In the genomic region with DNA sequence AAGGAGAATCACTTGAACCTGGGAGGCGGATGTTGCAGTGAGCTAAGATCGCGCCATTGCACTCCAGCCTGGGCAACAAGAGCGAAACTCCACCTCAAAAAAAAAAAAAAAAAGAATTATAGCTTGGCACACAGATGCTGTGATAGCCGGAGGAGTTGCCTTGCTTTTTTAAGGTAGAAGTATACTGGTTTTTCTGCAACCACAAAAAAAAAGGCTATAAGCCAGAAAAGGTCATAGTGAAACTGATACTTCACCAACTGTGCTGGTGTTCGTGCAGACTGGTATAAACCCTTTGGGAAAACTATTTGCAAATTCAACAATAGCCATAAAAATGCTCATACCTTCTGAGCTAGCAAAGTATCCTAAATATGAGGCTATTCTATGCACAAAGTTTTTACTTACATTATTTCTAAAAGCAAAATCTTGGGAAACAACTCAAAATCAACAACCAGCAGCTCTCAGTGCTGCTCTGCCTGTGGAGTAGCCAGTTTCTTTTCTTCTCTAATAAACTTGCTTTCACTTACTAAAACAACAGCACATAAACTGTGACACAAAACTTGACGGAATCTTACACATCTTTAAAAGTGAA, we compare ENCODE assay signal across 8 cellular contexts. TPM values are rescaled to one million over a fixed set of nuclear protein-coding genes. Genes with fewer than 3 reads are reported as not detected.
DNase-seq lines count a peak whose midpoint lies in the region; ATAC-seq and TF ChIP-seq lines count a peak whose summit lies in the region.

No MANE protein-coding gene starts in this region.

- H3K79me2 ChIP-seq in mammary epithelial cell (ENCODE audit: insufficient read depth, low read length): peaks cover 90% of the 10 kb centered on the region

- no peaks in the 10 kb centered on the region for H4K20me1 ChIP-seq in mammary epithelial cell (ENCODE audit: insufficient read depth, low read length)

- intact Hi-C loops in mammary epithelial cell (cut with micrococcal nuclease): no loop called here
- intact Hi-C loops in breast epithelium (cut with DNase I; ENCODE audit: low total_unique reads): loop anchor here (10.0 kb wide), 1 partner anchor 1365 kb away; no protein-coding TSS in a partner anchor
- intact Hi-C loops in aorta (cut with DNase I): no loop called here

- dilution Hi-C loops in mammary epithelial cell (cut with HindIII; ENCODE audit: low sequenced_read_pairs): no loop called here

- no peaks in the 10 kb centered on the region for H3K9me3 Mint-ChIP-seq in activated naive CD8-positive, alpha-beta T cell treated with anti-CD3 and anti-CD28 coated beads, Interleukin-2, amount 10 ng/mL, durations not matched to agents 7 days and 5 days

- WGBS in mammary epithelial cell (ENCODE audit: low coverage, missing lambda C conversion rate): 76% methylated on average over 7 of the region's 7 CpGs
- 55 to 60% methylated on average over 7 of the region's 7 CpGs for WGBS in aorta, 2 donors

- no peak overlapping the region for H3K9ac ChIP-seq in mammary epithelial cell (ENCODE audit: insufficient read depth, low read length)

- peak overlapping the region; percentile 68 for H3K4me3 Mint-ChIP-seq in activated naive CD8-positive, alpha-beta T cell treated with anti-CD3 and anti-CD28 coated beads, Interleukin-2, amount 10 ng/mL, durations not matched to agents 7 days and 5 days

- H3K4me2 ChIP-seq in mammary epithelial cell (ENCODE audit: insufficient read depth, low read depth, low read length): peak overlapping the region; percentile 30

- H3K36me3 ChIP-seq in mammary epithelial cell (ENCODE audit: insufficient read depth, low read length) (no peaks in the 10 kb centered on the region), breast epithelium (no peaks in the 10 kb centered on the region), thoracic aorta (no peaks in the 10 kb centered on the region), aorta (ENCODE audit: control insufficient read depth in 1 of 2, insufficient read depth in 2 of 2, low read length in 1 of 2) (no peaks in the 10 kb centered on the region)

- H3K9me3 ChIP-seq in mammary epithelial cell (replicated peaks; ENCODE audit: insufficient read depth, low read length) (no peaks in the 10 kb centered on the region), breast epithelium (no peaks in the 10 kb centered on the region), thoracic aorta (no peaks in the 10 kb centered on the region), aorta (ENCODE audit: control insufficient read depth, low read length) (no peaks in the 10 kb centered on the region)

- in situ Hi-C loops in mammary epithelial cell (cut with MboI; ENCODE audit: low sequenced_read_pairs in 2 of 2): no loop called here

- H3K27ac Mint-ChIP-seq in activated naive CD8-positive, alpha-beta T cell treated with anti-CD3 and anti-CD28 coated beads, Interleukin-2, amount 10 ng/mL, durations not matched to agents 7 days and 5 days: peak overlapping the region; percentile 76

- DNase-seq in mammary epithelial cell: no peak
- DNase-seq in breast epithelium (ENCODE audit: low spot score in 2 of 2): no peak
- DNase-seq in activated naive CD8-positive, alpha-beta T cell treated with anti-CD3 and anti-CD28 coated beads, Interleukin-2, amount 10 ng/mL, durations not matched to agents 7 days and 5 days: no peak
- DNase-seq in thoracic aorta (ENCODE audit: low spot score): no peak
- DNase-seq in aorta: no peak
- DNase-seq in NCI-H345 treated with DMSO at 0.1 percent for 48 hours (lab: John Stamatoyannopoulos, UW; ENCODE audit: unreplicated experiment): no peak
- DNase-seq in 8988T: no peak

- peaks cover 9% of the 10 kb centered on the region for H3K36me3 Mint-ChIP-seq in activated naive CD8-positive, alpha-beta T cell treated with anti-CD3 and anti-CD28 coated beads, Interleukin-2, amount 10 ng/mL, durations not matched to agents 7 days and 5 days

- POLR2A ChIA-PET in activated naive CD8-positive, alpha-beta T cell treated with anti-CD3 and anti-CD28 coated beads, Interleukin-2, amount 10 ng/mL, durations not matched to agents 7 days and 5 days (lab: Charles Lee): interaction anchor here (1.0 to 1.2 kb wide), 2 partner anchors 10 to 81 kb away, joined by 3 to 4 read pairs; no protein-coding TSS in a partner anchor

- H2AFZ ChIP-seq in mammary epithelial cell (ENCODE audit: low read depth, low read length): no peak overlapping the region

- peaks cover 38% of the 10 kb centered on the region for H3K4me1 Mint-ChIP-seq in activated naive CD8-positive, alpha-beta T cell treated with anti-CD3 and anti-CD28 coated beads, Interleukin-2, amount 10 ng/mL, durations not matched to agents 7 days and 5 days

- TF ChIP-seq CTCF in mammary epithelial cell (conservative IDR thresholded peaks at IDR 0.05 in 1 of 2, IDR thresholded peaks at IDR 0.05 in 1 of 2; ENCODE audit: extremely low read depth in 1 of 2, insufficient read depth in 1 of 2, low read depth in 1 of 2, low read length in 2 of 2): no peak
- TF ChIP-seq CTCF in breast epithelium (IDR thresholded peaks at IDR 0.05): no peak
- TF ChIP-seq CTCF in thoracic aorta (IDR thresholded peaks at IDR 0.05): no peak

- no peak overlapping the region for H3K4me3 ChIP-seq in mammary epithelial cell (replicated peaks in 1 of 3; ENCODE audit: insufficient read depth in 1 of 3, low read depth in 2 of 3, low read length in 3 of 3)
- peak overlapping the region in 1 of 3 donors; percentile 10 for H3K4me3 ChIP-seq in breast epithelium
- H3K4me3 ChIP-seq in thoracic aorta: peak overlapping the region; percentile 52
- peak overlapping the region in 1 of 2 donors; percentile 10 for H3K4me3 ChIP-seq in aorta (ENCODE audit: low read length in 2 of 2)

- TF ChIP-seq POLR2A in breast epithelium (IDR thresholded peaks at IDR 0.05): no peak

- H3K4me1 ChIP-seq in mammary epithelial cell (ENCODE audit: insufficient read depth, low read length): peaks cover 5% of the 10 kb centered on the region
- H3K4me1 ChIP-seq in breast epithelium: no peaks in the 10 kb centered on the region
- peaks cover 7 to 49% of the 10 kb centered on the region in 2 donors for H3K4me1 ChIP-seq in thoracic aorta (ENCODE audit: control insufficient read depth in 1 of 2, low read depth in 2 of 2)
- H3K4me1 ChIP-seq in aorta (ENCODE audit: control insufficient read depth in 1 of 2, insufficient read depth in 2 of 2, low read length in 2 of 2): peaks cover 5 to 6% of the 10 kb centered on the region in 2 donors

- ATAC-seq in HG03135 (IDR thresholded peaks at IDR 0.05; ENCODE audit: unreplicated experiment): peak; percentile 48
- ATAC-seq in activated naive CD8-positive, alpha-beta T cell treated with anti-CD3 and anti-CD28 coated beads, Interleukin-2, amount 10 ng/mL, durations not matched to agents 7 days and 5 days (ENCODE audit: low read depth): peak; percentile 87
- ATAC-seq in thoracic aorta (ENCODE audit: insufficient number of reproducible peaks, low FRiP score, low read depth): no peak
- ATAC-seq in aorta (ENCODE audit: low FRiP score): no peak

- H3K27me3 Mint-ChIP-seq in activated naive CD8-positive, alpha-beta T cell treated with anti-CD3 and anti-CD28 coated beads, Interleukin-2, amount 10 ng/mL, durations not matched to agents 7 days and 5 days: peaks cover 4% of the 10 kb centered on the region

- no TSS peak for BruUV-seq in mammary epithelial cell (replicated peaks; lab: Mats Ljungman, UMichigan)

- H3K27ac ChIP-seq in mammary epithelial cell (ENCODE audit: insufficient read depth, low read depth, low read length): no peak overlapping the region
- H3K27ac ChIP-seq in breast epithelium: no peak overlapping the region
- no peak overlapping the region for H3K27ac ChIP-seq in thoracic aorta
- no peak overlapping the region for H3K27ac ChIP-seq in aorta (ENCODE audit: low read depth in 1 of 2, low read length in 2 of 2)

- H3K27me3 ChIP-seq in mammary epithelial cell (ENCODE audit: insufficient read depth, low read length): no peaks in the 10 kb centered on the region
- no peaks in the 10 kb centered on the region for H3K27me3 ChIP-seq in breast epithelium
- no peaks in the 10 kb centered on the region for H3K27me3 ChIP-seq in thoracic aorta (replicated peaks; ENCODE audit: insufficient read depth)
- no peaks in the 10 kb centered on the region for H3K27me3 ChIP-seq in aorta (ENCODE audit: control insufficient read depth in 1 of 2, insufficient read depth in 2 of 2, low read length in 1 of 2)

- CTCF ChIA-PET in mammary epithelial cell (lab: Charles Lee; ENCODE audit: low non-redundant PET): no interaction called here

RNA-seq across cellular contexts. Expression of a gene that starts 44.0 kb away (rescaled TPM):
- total RNA-seq in mammary epithelial cell: 10 to 100 TPM; 22.7 to 22.8 TPM
- polyA plus RNA-seq in mammary epithelial cell: 24.0 TPM
- polyA minus RNA-seq in mammary epithelial cell: 17.7 TPM
- 10 to 100 TPM; 16.8 to 33.8 (median 22.1) TPM for total RNA-seq in breast epithelium
- 10 to 100 TPM; 13.5 to 13.7 TPM for total RNA-seq in activated naive CD8-positive, alpha-beta T cell treated with anti-CD3 and anti-CD28 coated beads, Interleukin-2, amount 10 ng/mL, durations not matched to agents 7 days and 5 days
- total RNA-seq in thoracic aorta: 10 to 100 TPM; 15.7 to 45.3 TPM
- 10 to 100 TPM; 35.9 to 38.3 TPM for total RNA-seq in aorta
- 1 to 10 TPM; 8.3 to 8.8 TPM for polyA plus RNA-seq in aorta

Comparison
In these comparisons a context has a peak if more than half of its experiments do, and no peak if none do; other contexts are left out.
1. ATAC-seq: peak in HG03135 (single experiment) and activated naive CD8-positive, alpha-beta T cell treated with anti-CD3 and anti-CD28 coated beads, Interleukin-2, amount 10 ng/mL, durations not matched to agents 7 days and 5 days (single experiment); none in thoracic aorta (single experiment) and aorta (single experiment).